1 cellular context compared by ENCODE assay signal in the genomic region with DNA sequence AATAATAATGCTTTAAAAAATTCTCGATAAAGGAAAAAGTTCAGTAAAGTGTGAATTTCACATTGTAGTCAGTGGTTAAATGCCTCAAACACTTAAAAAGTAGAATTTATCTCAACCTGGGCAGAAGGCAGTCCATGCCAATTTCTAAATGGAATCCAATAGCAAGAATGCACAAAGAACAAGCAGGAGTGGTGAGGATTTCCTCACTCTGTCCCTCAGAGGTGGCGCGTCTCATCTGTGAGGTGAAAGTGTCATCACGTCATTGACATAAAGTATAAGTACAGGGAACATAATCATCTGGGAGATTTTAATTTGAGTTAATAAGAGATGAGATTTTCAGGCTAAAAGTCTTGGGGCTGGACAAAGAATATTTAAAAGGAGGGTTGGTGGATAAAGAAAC.
TF ChIP-seq lines count a peak whose summit lies in the region.

No MANE protein-coding gene starts in this region.

TF ChIP-seq in WTC11, 78 proteins besides CTCF, POLR2A, EP300 and RAD21:
- TF ChIP-seq ZNF121 (CRISPR knock-in tag; IDR thresholded peaks at IDR 0.05) (no peak), NFE2L1 (CRISPR knock-in tag; IDR thresholded peaks at IDR 0.05) (no peak), ZBTB21 (CRISPR knock-in tag; IDR thresholded peaks at IDR 0.05; ENCODE audit: borderline replicate concordance) (no peak)
- TF ChIP-seq, protein P1, sequence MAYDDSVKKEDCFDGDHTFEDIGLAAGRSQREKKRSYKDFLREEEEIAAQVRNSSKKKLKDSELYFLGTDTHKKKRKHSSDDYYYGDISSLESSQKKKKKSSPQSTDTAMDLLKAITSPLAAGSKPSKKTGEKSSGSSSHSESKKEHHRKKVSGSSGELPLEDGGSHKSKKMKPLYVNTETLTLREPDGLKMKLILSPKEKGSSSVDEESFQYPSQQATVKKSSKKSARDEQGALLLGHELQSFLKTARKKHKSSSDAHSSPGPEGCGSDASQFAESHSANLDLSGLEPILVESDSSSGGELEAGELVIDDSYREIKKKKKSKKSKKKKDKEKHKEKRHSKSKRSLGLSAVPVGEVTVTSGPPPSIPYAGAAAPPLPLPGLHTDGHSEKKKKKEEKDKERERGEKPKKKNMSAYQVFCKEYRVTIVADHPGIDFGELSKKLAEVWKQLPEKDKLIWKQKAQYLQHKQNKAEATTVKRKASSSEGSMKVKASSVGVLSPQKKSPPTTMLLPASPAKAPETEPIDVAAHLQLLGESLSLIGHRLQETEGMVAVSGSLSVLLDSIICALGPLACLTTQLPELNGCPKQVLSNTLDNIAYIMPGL (CRISPR knock-in tag; IDR thresholded peaks at IDR 0.05), result no peak
- TF ChIP-seq, protein P2, sequence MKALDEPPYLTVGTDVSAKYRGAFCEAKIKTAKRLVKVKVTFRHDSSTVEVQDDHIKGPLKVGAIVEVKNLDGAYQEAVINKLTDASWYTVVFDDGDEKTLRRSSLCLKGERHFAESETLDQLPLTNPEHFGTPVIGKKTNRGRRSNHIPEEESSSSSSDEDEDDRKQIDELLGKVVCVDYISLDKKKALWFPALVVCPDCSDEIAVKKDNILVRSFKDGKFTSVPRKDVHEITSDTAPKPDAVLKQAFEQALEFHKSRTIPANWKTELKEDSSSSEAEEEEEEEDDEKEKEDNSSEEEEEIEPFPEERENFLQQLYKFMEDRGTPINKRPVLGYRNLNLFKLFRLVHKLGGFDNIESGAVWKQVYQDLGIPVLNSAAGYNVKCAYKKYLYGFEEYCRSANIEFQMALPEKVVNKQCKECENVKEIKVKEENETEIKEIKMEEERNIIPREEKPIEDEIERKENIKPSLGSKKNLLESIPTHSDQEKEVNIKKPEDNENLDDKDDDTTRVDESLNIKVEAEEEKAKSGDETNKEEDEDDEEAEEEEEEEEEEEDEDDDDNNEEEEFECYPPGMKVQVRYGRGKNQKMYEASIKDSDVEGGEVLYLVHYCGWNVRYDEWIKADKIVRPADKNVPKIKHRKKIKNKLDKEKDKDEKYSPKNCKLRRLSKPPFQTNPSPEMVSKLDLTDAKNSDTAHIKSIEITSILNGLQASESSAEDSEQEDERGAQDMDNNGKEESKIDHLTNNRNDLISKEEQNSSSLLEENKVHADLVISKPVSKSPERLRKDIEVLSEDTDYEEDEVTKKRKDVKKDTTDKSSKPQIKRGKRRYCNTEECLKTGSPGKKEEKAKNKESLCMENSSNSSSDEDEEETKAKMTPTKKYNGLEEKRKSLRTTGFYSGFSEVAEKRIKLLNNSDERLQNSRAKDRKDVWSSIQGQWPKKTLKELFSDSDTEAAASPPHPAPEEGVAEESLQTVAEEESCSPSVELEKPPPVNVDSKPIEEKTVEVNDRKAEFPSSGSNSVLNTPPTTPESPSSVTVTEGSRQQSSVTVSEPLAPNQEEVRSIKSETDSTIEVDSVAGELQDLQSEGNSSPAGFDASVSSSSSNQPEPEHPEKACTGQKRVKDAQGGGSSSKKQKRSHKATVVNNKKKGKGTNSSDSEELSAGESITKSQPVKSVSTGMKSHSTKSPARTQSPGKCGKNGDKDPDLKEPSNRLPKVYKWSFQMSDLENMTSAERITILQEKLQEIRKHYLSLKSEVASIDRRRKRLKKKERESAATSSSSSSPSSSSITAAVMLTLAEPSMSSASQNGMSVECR (CRISPR knock-in tag; IDR thresholded peaks at IDR 0.05; ENCODE audit: borderline replicate concordance), result no peak
- TF ChIP-seq, protein P3, sequence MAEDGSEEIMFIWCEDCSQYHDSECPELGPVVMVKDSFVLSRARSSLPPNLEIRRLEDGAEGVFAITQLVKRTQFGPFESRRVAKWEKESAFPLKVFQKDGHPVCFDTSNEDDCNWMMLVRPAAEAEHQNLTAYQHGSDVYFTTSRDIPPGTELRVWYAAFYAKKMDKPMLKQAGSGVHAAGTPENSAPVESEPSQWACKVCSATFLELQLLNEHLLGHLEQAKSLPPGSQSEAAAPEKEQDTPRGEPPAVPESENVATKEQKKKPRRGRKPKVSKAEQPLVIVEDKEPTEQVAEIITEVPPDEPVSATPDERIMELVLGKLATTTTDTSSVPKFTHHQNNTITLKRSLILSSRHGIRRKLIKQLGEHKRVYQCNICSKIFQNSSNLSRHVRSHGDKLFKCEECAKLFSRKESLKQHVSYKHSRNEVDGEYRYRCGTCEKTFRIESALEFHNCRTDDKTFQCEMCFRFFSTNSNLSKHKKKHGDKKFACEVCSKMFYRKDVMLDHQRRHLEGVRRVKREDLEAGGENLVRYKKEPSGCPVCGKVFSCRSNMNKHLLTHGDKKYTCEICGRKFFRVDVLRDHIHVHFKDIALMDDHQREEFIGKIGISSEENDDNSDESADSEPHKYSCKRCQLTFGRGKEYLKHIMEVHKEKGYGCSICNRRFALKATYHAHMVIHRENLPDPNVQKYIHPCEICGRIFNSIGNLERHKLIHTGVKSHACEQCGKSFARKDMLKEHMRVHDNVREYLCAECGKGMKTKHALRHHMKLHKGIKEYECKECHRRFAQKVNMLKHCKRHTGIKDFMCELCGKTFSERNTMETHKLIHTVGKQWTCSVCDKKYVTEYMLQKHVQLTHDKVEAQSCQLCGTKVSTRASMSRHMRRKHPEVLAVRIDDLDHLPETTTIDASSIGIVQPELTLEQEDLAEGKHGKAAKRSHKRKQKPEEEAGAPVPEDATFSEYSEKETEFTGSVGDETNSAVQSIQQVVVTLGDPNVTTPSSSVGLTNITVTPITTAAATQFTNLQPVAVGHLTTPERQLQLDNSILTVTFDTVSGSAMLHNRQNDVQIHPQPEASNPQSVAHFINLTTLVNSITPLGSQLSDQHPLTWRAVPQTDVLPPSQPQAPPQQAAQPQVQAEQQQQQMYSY (CRISPR knock-in tag; IDR thresholded peaks at IDR 0.05), result no peak
